24 cellular contexts compared by ENCODE assay signal in genomic region chr10:29537799-29538198, GRCh38.
"Had no signal": no experiment of that assay in that cellular context is flagged by ENCODE, and none has a peak within 500 bp of the region (broad histone marks: within the 10 kb centered on the region; RNA-seq: fewer than 3 reads in every experiment).

No MANE protein-coding gene starts in this region.

- H3K27me3 ChIP-seq: brain microvascular endothelial cell, foreskin keratinocyte, neutrophil, ovary, spleen, upper lobe of left lung had no signal

- H3K27ac ChIP-seq: brain microvascular endothelial cell, foreskin keratinocyte, neutrophil, ovary, spleen, upper lobe of left lung had no signal

- H3K36me3 ChIP-seq: ovary had no signal

- H3K9me3 ChIP-seq: mucosa of descending colon, neutrophil, ovary, spleen, upper lobe of left lung had no signal

- DNase-seq: activated CD4-positive, alpha-beta T cell treated with anti-CD3 and anti-CD28 coated beads, Interleukin-2, amount 50 U/mL, for 1 hour; activated CD8-positive, alpha-beta T cell treated with anti-CD3 and anti-CD28 coated beads for 36 hours; activated gamma-delta T cell treated with Interleukin-2 at 50 U/mL for 16 hours; activated naive CD4-positive, alpha-beta T cell treated with anti-CD3 and anti-CD28 coated beads, Interleukin-2, amount 50 U/mL, for 16 hours; activated T-cell treated with anti-CD3 and anti-CD28 coated beads, Interleukin-2, amount 50 U/mL, for 4 hours; amniotic stem cell; brain microvascular endothelial cell; central memory CD4-positive, alpha-beta T cell; islet precursor cell; left ventricle myocardium superior; mucosa of descending colon; ovary; spleen; stimulated activated CD4-positive, alpha-beta T cell treated with anti-CD3 and anti-CD28 coated beads, Interleukin-2, amount 100 ng/mL, for 48 hours; stimulated activated naive CD8-positive, alpha-beta T cell treated with anti-CD3 and anti-CD28 coated beads, Interleukin-15, Interleukin-2, amounts not matched to agents 100 U/mL and 50 U/mL, for 24 hours; substantia nigra; T-helper 2 cell had no signal

- H3K4me1 ChIP-seq: spleen had no signal

- ATAC-seq: activated CD8-positive, alpha-beta T cell treated with anti-CD3 and anti-CD28 coated beads for 36 hours; activated T-cell treated with anti-CD3 and anti-CD28 coated beads, Interleukin-2, amount 50 U/mL, for 4 hours; activated T-helper 17 cell treated with anti-CD3 and anti-CD28 coated beads, Interleukin-2, amount 50 U/mL, for 72 hours; esophagus mucosa; foreskin keratinocyte; left ventricle myocardium superior; mucosa of descending colon; natural killer cell treated with Interleukin-12 subunit alpha and Interleukin-12 subunit beta and Interleukin-15 and Interleukin-18, amount 100 ng/mL, for 72 hours; stimulated activated naive CD8-positive, alpha-beta T cell treated with anti-CD3 and anti-CD28 coated beads, Interleukin-15, Interleukin-2, amounts not matched to agents 100 U/mL and 50 U/mL, for 24 hours; WTC11 had no signal

- H3K4me3 ChIP-seq: mucosa of descending colon, ovary, spleen, upper lobe of left lung had no signal
